8 cellular contexts compared by ENCODE assay signal in genomic region chr9:137028281-137029057, GRCh38. TPM values are rescaled to one million over a fixed set of nuclear protein-coding genes. Genes with fewer than 3 reads are reported as not detected.
A peak's percentile ranks its signal among the peaks of the same experiment; 100 is the strongest.
DNase-seq lines count a peak whose midpoint lies in the region; ATAC-seq and TF ChIP-seq lines count a peak whose summit lies in the region.

No MANE protein-coding gene starts in this region.

- peak; percentile 48 for TF ChIP-seq CTCF in astrocyte of the spinal cord (IDR thresholded peaks at IDR 0.05; ENCODE audit: low read depth, low read length)
- no peak for TF ChIP-seq CTCF in sigmoid colon (IDR thresholded peaks at IDR 0.05)

- H3K36me3 Mint-ChIP-seq in T-helper 1 cell treated with Interleukin-12 subunit alpha and Interleukin-12 subunit beta and Interleukin-4 antibody, amounts not matched to agents 30 μg/mL and 1 μg/mL, for 36 hours (ENCODE audit: low read depth), result no peaks in the 10 kb centered on the region

- DNase-seq in AG08395 (ENCODE audit: low spot score), result peak; percentile 76
- peak; percentile 81 for DNase-seq in LoVo (ENCODE audit: low spot score)
- DNase-seq in astrocyte of the spinal cord (ENCODE audit: low read depth, low spot score), result no peak
- no peak for DNase-seq in iPS DF 6.9 (ENCODE audit: low read depth, low spot score)
- DNase-seq in sigmoid colon, result no peak

- peaks cover 2% of the 10 kb centered on the region for H3K4me1 ChIP-seq in iPS DF 6.9 (ENCODE audit: control insufficient read depth, insufficient read depth, low read length)
- peaks cover 0 to 36% (median 35%) of the 10 kb centered on the region in 4 donors for H3K4me1 ChIP-seq in sigmoid colon

- H3K4me3 Mint-ChIP-seq in T-helper 1 cell treated with Interleukin-12 subunit alpha and Interleukin-12 subunit beta and Interleukin-4 antibody, amounts not matched to agents 30 μg/mL and 1 μg/mL, for 36 hours, result peak overlapping the region; percentile 74

- ATAC-seq in GM18861 (IDR thresholded peaks at IDR 0.05; ENCODE audit: unreplicated experiment), result peak; percentile 27
- no peak for ATAC-seq in GM19035 (IDR thresholded peaks at IDR 0.05; ENCODE audit: unreplicated experiment)

- intact Hi-C loops in sigmoid colon (cut with DNase I), result loop anchor here (2.0 to 5.0 kb wide), 2 partner anchors 39 to 84 kb away; partner anchors contain the start of genes C8G and FBXW5

- H3K4me3 ChIP-seq in astrocyte of the spinal cord (ENCODE audit: low read depth, low read length), result peak overlapping the region; percentile 41
- H3K4me3 ChIP-seq in iPS DF 6.9 (ENCODE audit: low read length), result peak overlapping the region; percentile 32; the same call in 1 of the 2 replicates
- H3K4me3 ChIP-seq in sigmoid colon, result peak overlapping the region; percentile 44 to 67 (median 61)

- H3K27ac ChIP-seq in iPS DF 6.9 (ENCODE audit: low read length) (no peak overlapping the region), sigmoid colon (peak overlapping the region; percentile 61 to 73 (median 62))

- in situ Hi-C loops in astrocyte of the spinal cord (cut with HindIII; ENCODE audit: low sequenced_read_pairs), result loop anchor here (25.0 kb wide), 1 partner anchor 91 kb away; the partner anchor contains the start of genes C8G and FBXW5

- H3K4me1 Mint-ChIP-seq in T-helper 1 cell treated with Interleukin-12 subunit alpha and Interleukin-12 subunit beta and Interleukin-4 antibody, amounts not matched to agents 30 μg/mL and 1 μg/mL, for 36 hours (ENCODE audit: low read depth), result peaks cover 23% of the 10 kb centered on the region

- TF ChIP-seq POLR2A in sigmoid colon (IDR thresholded peaks at IDR 0.05), result no peak

- no peak for TF ChIP-seq EP300 in sigmoid colon (IDR thresholded peaks at IDR 0.05)

- no peaks in the 10 kb centered on the region for H3K9me3 ChIP-seq in iPS DF 6.9 (ENCODE audit: control insufficient read depth, insufficient read depth, low read length)
- no peaks in the 10 kb centered on the region for H3K9me3 ChIP-seq in sigmoid colon

- H3K27me3 Mint-ChIP-seq in T-helper 1 cell treated with Interleukin-12 subunit alpha and Interleukin-12 subunit beta and Interleukin-4 antibody, amounts not matched to agents 30 μg/mL and 1 μg/mL, for 36 hours (ENCODE audit: low read depth), result peaks cover 4% of the 10 kb centered on the region

- peak overlapping the region; percentile 73 for H3K27ac Mint-ChIP-seq in T-helper 1 cell treated with Interleukin-12 subunit alpha and Interleukin-12 subunit beta and Interleukin-4 antibody, amounts not matched to agents 30 μg/mL and 1 μg/mL, for 36 hours

- WGBS in iPS DF 6.9 (ENCODE audit: insufficient coverage, insufficient read length), result no CpG with 5 or more reads among the region's 95 CpGs
- WGBS in sigmoid colon, 2 donors, result 0% methylated on average over 95 of the region's 95 CpGs

- H3K27me3 ChIP-seq in iPS DF 6.9 (ENCODE audit: control insufficient read depth, insufficient read depth, low read length) (no peaks in the 10 kb centered on the region; the same call in 1 of the 2 replicates), sigmoid colon (no peaks in the 10 kb centered on the region)

- H3K9me3 Mint-ChIP-seq in T-helper 1 cell treated with Interleukin-12 subunit alpha and Interleukin-12 subunit beta and Interleukin-4 antibody, amounts not matched to agents 30 μg/mL and 1 μg/mL, for 36 hours, result no peaks in the 10 kb centered on the region

- H3K36me3 ChIP-seq in iPS DF 6.9 (ENCODE audit: control insufficient read depth, insufficient read depth, low read length) (no peaks in the 10 kb centered on the region; the same call in 1 of the 2 replicates), sigmoid colon (no peaks in the 10 kb centered on the region)

RNA-seq across cellular contexts. Expression of gene ABCA2, which starts 0.4 kb away (rescaled TPM):
- 10 to 100 TPM in 3 of 4 donors, 1 to 10 TPM in 1; 9.2 to 19.7 (median 13.2) TPM for total RNA-seq in sigmoid colon
- 10 to 100 TPM in 1 of 3 donors, 1 to 10 TPM in 2; 6.0 to 28.6 (median 9.0) TPM for polyA plus RNA-seq in sigmoid colon

RNA-seq across cellular contexts. Expression of gene FUT7, which starts 3.4 kb away (rescaled TPM):
- 1 to 10 TPM in 1 of 4 donors, under 1 TPM in 2, not detected in 1; 0.36 to 1.3 (median 0.41) TPM for total RNA-seq in sigmoid colon
- polyA plus RNA-seq in sigmoid colon, result 1 to 10 TPM in 1 of 3 donors, not detected in 2; 1.3 TPM

RNA-seq across cellular contexts. Expression of gene NPDC1, which starts 17.5 kb away (rescaled TPM):
- total RNA-seq in sigmoid colon, result 100 to 1,000 TPM in 1 of 4 donors, 10 to 100 TPM in 3; 21.4 to 101 (median 42.4) TPM
- 100 to 1,000 TPM in 1 of 3 donors, 10 to 100 TPM in 2; 47.9 to 118 (median 91.9) TPM for polyA plus RNA-seq in sigmoid colon

RNA-seq across cellular contexts. Expression of gene ENTPD2, which starts 25.4 kb away (rescaled TPM):
- 1 to 10 TPM in 3 of 4 donors, not detected in 1; 1.2 to 2.2 (median 2.1) TPM for total RNA-seq in sigmoid colon
- 1 to 10 TPM in 2 of 3 donors, under 1 TPM in 1; 0.92 to 6.4 (median 3.0) TPM for polyA plus RNA-seq in sigmoid colon

RNA-seq across cellular contexts. Expression of gene CLIC3, which starts 32.1 kb away (rescaled TPM):
- total RNA-seq in sigmoid colon, result 1 to 10 TPM in 1 of 4 donors, not detected in 3; 1.4 TPM
- polyA plus RNA-seq in sigmoid colon, result 1 to 10 TPM in 1 of 3 donors, not detected in 2; 4.7 TPM

Comparison
In these comparisons a context has a peak if more than half of its experiments do, and no peak if none do; other contexts are left out.
1. DNase-seq: peak in AG08395 (single experiment) and LoVo (single experiment); none in astrocyte of the spinal cord (single experiment), iPS DF 6.9 (single experiment) and sigmoid colon (single experiment).
2. Peak in every context shown above with its lines, with median percentiles within 50 percentile points of each other: H3K4me3 ChIP-seq.